In genomic region chr20:43446361-43446879, GRCh38 we compare ENCODE assay signal across 20 cellular contexts. TPM values are rescaled to one million over a fixed set of nuclear protein-coding genes. Genes with fewer than 3 reads are reported as not detected.
DNase-seq lines count a peak whose midpoint lies in the region; TF ChIP-seq lines count a peak whose summit lies in the region.
"Had no signal": no experiment of that assay in that cellular context is flagged by ENCODE, and none has a peak within 500 bp of the region (broad histone marks: within the 10 kb centered on the region; RNA-seq: fewer than 3 reads in every experiment).

No MANE protein-coding gene starts in this region.

- in situ Hi-C loops in mammary epithelial cell (cut with MboI; ENCODE audit: low sequenced_read_pairs in 2 of 2) = loop anchor here (10.0 kb wide), 1 partner anchor 638 kb away; no protein-coding TSS in a partner anchor

- H3K4me2 ChIP-seq in mammary epithelial cell (ENCODE audit: insufficient read depth, low read depth, low read length) = no peak overlapping the region
- peak overlapping the region; percentile 18 for H3K4me2 ChIP-seq in Loucy (ENCODE audit: low read depth, low read length, poor library complexity, severe bottlenecking)

- no TSS peak for BruUV-seq in mammary epithelial cell (replicated peaks; lab: Mats Ljungman, UMichigan)

- H3K9me3 ChIP-seq in mammary epithelial cell (replicated peaks; ENCODE audit: insufficient read depth, low read length) = no peaks in the 10 kb centered on the region
- no peaks in the 10 kb centered on the region for H3K9me3 ChIP-seq in breast epithelium
- no peaks in the 10 kb centered on the region for H3K9me3 ChIP-seq in Loucy (ENCODE audit: insufficient read depth, low read depth, low read length)
- no peaks in the 10 kb centered on the region for H3K9me3 ChIP-seq in spleen
- H3K9me3 ChIP-seq: pancreas, SJSA1, transverse colon had no signal

- no peaks in the 10 kb centered on the region for H4K20me1 ChIP-seq in mammary epithelial cell (ENCODE audit: insufficient read depth, low read length)
- H4K20me1 ChIP-seq in Loucy (ENCODE audit: insufficient read depth, low read length, poor library complexity, severe bottlenecking) = no peaks in the 10 kb centered on the region

- WGBS in mammary epithelial cell (ENCODE audit: low coverage, missing lambda C conversion rate) = 70% methylated on average over 6 of the region's 6 CpGs
- WGBS in spleen, 5 donors = 42 to 60% (median 51%) methylated on average over 5 to 6 of the region's 6 CpGs

- DNase-seq in mammary epithelial cell = peak; percentile 36
- no peak for DNase-seq in breast epithelium (ENCODE audit: low spot score in 2 of 2)
- DNase-seq in dermis blood vessel endothelial cell = peak; percentile 54
- DNase-seq in spleen = peak; percentile 38
- DNase-seq in nucleus accumbens (lab: John Stamatoyannopoulos, UW) = no peak
- no peak for DNase-seq in COLO668 (lab: John Stamatoyannopoulos, UW; ENCODE audit: unreplicated experiment)
- DNase-seq in NCI-H2029 (lab: John Stamatoyannopoulos, UW) = no peak
- DNase-seq: 8988T; activated CD4-positive, alpha-beta T cell treated with anti-CD3 and anti-CD28 coated beads, Interleukin-2, amount 50 U/mL, for 48 hours; activated CD8-positive, alpha-beta memory T cell treated with anti-CD3 and anti-CD28 coated beads, Interleukin-2, amount 50 U/mL, for 48 hours; H9; natural killer cell; NCI-H1105 treated with DMSO at 0.1 percent for 48 hours; NCI-H2107; NK-92 treated with Interleukin-12 subunit alpha and Interleukin-12 subunit beta, amount 100 ng/mL, for 24 hours; pancreas; right cardiac atrium; transverse colon had no signal

- no peaks in the 10 kb centered on the region for H3K36me3 ChIP-seq in mammary epithelial cell (ENCODE audit: insufficient read depth, low read length)
- no peaks in the 10 kb centered on the region for H3K36me3 ChIP-seq in breast epithelium
- no peaks in the 10 kb centered on the region for H3K36me3 ChIP-seq in Loucy (ENCODE audit: insufficient read depth, low read length)
- no peaks in the 10 kb centered on the region for H3K36me3 ChIP-seq in spleen
- H3K36me3 ChIP-seq: pancreas, SJSA1, transverse colon had no signal

- H3K79me2 ChIP-seq in mammary epithelial cell (ENCODE audit: insufficient read depth, low read length) = no peaks in the 10 kb centered on the region
- H3K79me2 ChIP-seq in Loucy (ENCODE audit: insufficient read depth, low read length) = no peaks in the 10 kb centered on the region

- CTCF ChIA-PET in mammary epithelial cell (lab: Charles Lee; ENCODE audit: low non-redundant PET) = no interaction called here

- intact Hi-C loops in mammary epithelial cell (cut with micrococcal nuclease) = loop anchor here (5.0 kb wide), 1 partner anchor 396 kb away; no protein-coding TSS in a partner anchor
- intact Hi-C loops in breast epithelium (cut with DNase I; ENCODE audit: low total_unique reads) = no loop called here
- intact Hi-C loops in spleen (cut with DNase I; ENCODE audit: low total_unique reads) = loop anchor here (5.0 kb wide), 1 partner anchor 246 kb away; no protein-coding TSS in a partner anchor

- TF ChIP-seq POLR2A in breast epithelium (IDR thresholded peaks at IDR 0.05) = no peak
- TF ChIP-seq POLR2A in spleen (IDR thresholded peaks at IDR 0.05) = no peak

- H3F3A ChIP-seq in Loucy (ENCODE audit: low read depth) = no peaks in the 10 kb centered on the region

- no peaks in the 10 kb centered on the region for H3K27me3 ChIP-seq in mammary epithelial cell (ENCODE audit: insufficient read depth, low read length)
- peaks cover 0 to 13% of the 10 kb centered on the region in 2 donors for H3K27me3 ChIP-seq in breast epithelium
- H3K27me3 ChIP-seq in Loucy (ENCODE audit: insufficient read depth, low read length, poor library complexity, severe bottlenecking) = no peaks in the 10 kb centered on the region
- H3K27me3 ChIP-seq in spleen (replicated peaks in 1 of 7) = peaks cover 0 to 65% (median 9%) of the 10 kb centered on the region in 7 donors
- H3K27me3 ChIP-seq: pancreas had no signal

- dilution Hi-C loops in mammary epithelial cell (cut with HindIII; ENCODE audit: low sequenced_read_pairs) = no loop called here

- H2AFZ ChIP-seq in mammary epithelial cell (ENCODE audit: low read depth, low read length) (no peak overlapping the region), Loucy (ENCODE audit: low read length) (peak overlapping the region; percentile 63; the same call in 1 of the 2 replicates)

- H3K27ac ChIP-seq in mammary epithelial cell (ENCODE audit: insufficient read depth, low read depth, low read length) = no peak overlapping the region
- H3K27ac ChIP-seq in breast epithelium = no peak overlapping the region
- no peak overlapping the region for H3K27ac ChIP-seq in spleen
- H3K27ac ChIP-seq: pancreas, SJSA1, transverse colon had no signal

- no peaks in the 10 kb centered on the region for H3K4me1 ChIP-seq in mammary epithelial cell (ENCODE audit: insufficient read depth, low read length)
- no peaks in the 10 kb centered on the region for H3K4me1 ChIP-seq in breast epithelium
- H3K4me1 ChIP-seq in Loucy (ENCODE audit: insufficient read depth, low read length, poor library complexity, severe bottlenecking) = peaks cover 38% of the 10 kb centered on the region
- peaks cover 0 to 6% (median 3%) of the 10 kb centered on the region in 6 donors for H3K4me1 ChIP-seq in spleen
- H3K4me1 ChIP-seq: pancreas, SJSA1, transverse colon had no signal

- TF ChIP-seq CTCF in mammary epithelial cell (conservative IDR thresholded peaks at IDR 0.05 in 1 of 2, IDR thresholded peaks at IDR 0.05 in 1 of 2; ENCODE audit: extremely low read depth in 1 of 2, insufficient read depth in 1 of 2, low read depth in 1 of 2, low read length in 2 of 2) = no peak
- no peak for TF ChIP-seq CTCF in breast epithelium (IDR thresholded peaks at IDR 0.05)
- no peak for TF ChIP-seq CTCF in Loucy (conservative IDR thresholded peaks at IDR 0.05; ENCODE audit: low read length)
- TF ChIP-seq CTCF in spleen (IDR thresholded peaks at IDR 0.05 in 8 of 11, conservative IDR thresholded peaks at IDR 0.05 in 3 of 11) = no peak

- H3K9ac ChIP-seq in mammary epithelial cell (ENCODE audit: insufficient read depth, low read length) (no peak overlapping the region), Loucy (ENCODE audit: low read depth, low read length, poor library complexity, severe bottlenecking) (peak overlapping the region; percentile 52)

- no peak overlapping the region for H3K4me3 ChIP-seq in mammary epithelial cell (replicated peaks in 1 of 3; ENCODE audit: insufficient read depth in 1 of 3, low read depth in 2 of 3, low read length in 3 of 3)
- H3K4me3 ChIP-seq in breast epithelium = no peak overlapping the region
- no peak overlapping the region for H3K4me3 ChIP-seq in Loucy (ENCODE audit: low read length, poor library complexity, severe bottlenecking)
- no peak overlapping the region for H3K4me3 ChIP-seq in spleen
- H3K4me3 ChIP-seq: pancreas, SJSA1, transverse colon had no signal

- no peaks in the 10 kb centered on the region for H3K9me2 ChIP-seq in Loucy (replicated peaks; ENCODE audit: low read depth, low read length)

RNA-seq across cellular contexts. Expression of gene SRSF6, which starts 11.3 kb away (rescaled TPM):
- total RNA-seq in mammary epithelial cell = 100 to 1,000 TPM in 1 of 2 donors, 10 to 100 TPM in 1; 81.2 to 126 TPM
- 69.6 TPM for polyA plus RNA-seq in mammary epithelial cell
- 80.9 TPM for polyA minus RNA-seq in mammary epithelial cell
- 100 to 1,000 TPM in 2 of 3 donors, 10 to 100 TPM in 1; 70.9 to 143 (median 114) TPM for total RNA-seq in breast epithelium
- total RNA-seq in dermis blood vessel endothelial cell = 32.0 and 52.5 TPM in 2 replicates
- total RNA-seq in spleen = 100 to 1,000 TPM in 4 of 7 donors, 10 to 100 TPM in 3; 68.7 to 161 (median 123) TPM
- 100 to 1,000 TPM in 1 of 3 donors, 10 to 100 TPM in 2; 82.2 to 113 (median 83.7) TPM for polyA plus RNA-seq in spleen

Comparison
In these comparisons a context has a peak if more than half of its experiments do, and no peak if none do; other contexts are left out.
1. DNase-seq: peak in mammary epithelial cell (single experiment), dermis blood vessel endothelial cell (single experiment) and spleen (single experiment); none in breast epithelium (0 of 2), nucleus accumbens (0 of 56), COLO668 (single experiment) and NCI-H2029 (single experiment).